ENCODE assay signal across 20 cellular contexts in the genomic region with DNA sequence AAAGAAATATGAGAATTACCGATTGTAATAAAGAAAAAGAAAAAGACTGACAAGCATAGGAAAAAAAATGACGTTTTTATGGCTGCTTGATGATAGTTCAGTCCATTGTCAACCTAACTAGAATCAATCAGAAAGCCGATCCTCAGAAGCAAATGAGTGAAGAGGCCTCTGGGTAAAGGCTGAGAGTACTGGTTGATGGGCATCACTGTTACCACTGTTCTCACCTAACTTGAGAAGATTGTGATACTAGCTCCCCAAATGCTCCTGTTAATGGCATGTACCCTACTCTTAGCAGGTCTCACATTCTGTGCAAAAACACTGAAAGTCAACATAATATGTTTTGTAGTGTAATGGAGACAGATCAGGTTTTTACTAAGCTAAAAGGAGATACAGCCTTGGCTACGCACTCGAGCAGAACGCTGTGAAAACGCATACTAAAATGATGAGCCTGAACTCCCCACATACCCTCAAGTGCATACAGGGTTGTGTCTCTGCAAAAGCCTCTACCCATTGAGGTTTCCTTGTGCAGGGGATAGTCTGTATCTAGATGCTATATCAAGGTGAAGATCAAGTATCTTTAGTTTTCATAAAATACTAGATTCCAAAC.
A peak's percentile ranks its signal among the peaks of the same experiment; 100 is the strongest.
DNase-seq lines count a peak whose midpoint lies in the region; ATAC-seq and TF ChIP-seq lines count a peak whose summit lies in the region.
"Had no signal": no experiment of that assay in that cellular context is flagged by ENCODE, and none has a peak within 500 bp of the region (broad histone marks: within the 10 kb centered on the region; RNA-seq: fewer than 3 reads in every experiment).

No MANE protein-coding gene starts in this region.

- 98% methylated on average over 7 of the region's 7 CpGs for WGBS in mesenchymal stem cell

- H3K36me3 Mint-ChIP-seq in CD8-positive, alpha-beta T cell, result peaks cover 4% of the 10 kb centered on the region
- H3K36me3 Mint-ChIP-seq in T-helper 17 cell (ENCODE audit: low read depth), result peaks cover 2% of the 10 kb centered on the region

- H3K36me3 ChIP-seq in CD8-positive, alpha-beta T cell (ENCODE audit: insufficient read depth, low read length), result no peaks in the 10 kb centered on the region
- peaks cover 0 to 3% of the 10 kb centered on the region in 2 experiments for H3K36me3 ChIP-seq in mesenchymal stem cell (ENCODE audit: control insufficient read depth in 1 of 2, insufficient read depth in 2 of 2, low read depth in 1 of 2, low read length in 2 of 2)
- H3K36me3 ChIP-seq: heart right ventricle, SJCRH30, thyroid gland had no signal

- H3K79me1 ChIP-seq in mesenchymal stem cell (replicated peaks; ENCODE audit: low read length, poor library complexity, severe bottlenecking), result peaks cover 11% of the 10 kb centered on the region

- H3K9me3 Mint-ChIP-seq in CD8-positive, alpha-beta T cell, result no peaks in the 10 kb centered on the region

- H3K27ac Mint-ChIP-seq in CD8-positive, alpha-beta T cell, result peak overlapping the region; percentile 94
- H3K27ac Mint-ChIP-seq in T-helper 17 cell, result no peak overlapping the region

- no peak overlapping the region for H3K4ac ChIP-seq in mesenchymal stem cell (ENCODE audit: low read depth in 1 of 2, low read length in 2 of 2)

- CTCF ChIA-PET in CD8-positive, alpha-beta T cell (lab: Charles Lee), result interaction anchor here (0.9 to 1.5 kb wide), 2 partner anchors 9 kb away, joined by 4 read pairs; no protein-coding TSS in a partner anchor

- no peak for ATAC-seq in CD8-positive, alpha-beta T cell
- peak; percentile 64 for ATAC-seq in GM18867 (IDR thresholded peaks at IDR 0.05; ENCODE audit: unreplicated experiment)
- no peak for ATAC-seq in T-helper 17 cell
- no peak for ATAC-seq in GM18502 (IDR thresholded peaks at IDR 0.05; ENCODE audit: poor library complexity, unreplicated experiment)
- ATAC-seq: esophagus mucosa, heart right ventricle had no signal

- peak overlapping the region; percentile 91 for H3K9ac ChIP-seq in mesenchymal stem cell (ENCODE audit: low read length)

- H3K4me3 Mint-ChIP-seq in CD8-positive, alpha-beta T cell, result peak overlapping the region; percentile 73
- H3K4me3 Mint-ChIP-seq in T-helper 17 cell, result peak overlapping the region; percentile 21

- H3K18ac ChIP-seq in mesenchymal stem cell (ENCODE audit: low read depth in 1 of 2, low read length in 2 of 2), result peak overlapping the region in 1 of 2 experiments; percentile 0

- H3K4me2 ChIP-seq in mesenchymal stem cell (ENCODE audit: low read length, poor library complexity, severe bottlenecking), result no peak overlapping the region

- H3K4me1 Mint-ChIP-seq in CD8-positive, alpha-beta T cell (ENCODE audit: low read depth), result peaks cover 28% of the 10 kb centered on the region
- H3K4me1 Mint-ChIP-seq in T-helper 17 cell, result peaks cover 16% of the 10 kb centered on the region

- no peaks in the 10 kb centered on the region for H3K27me3 ChIP-seq in CD8-positive, alpha-beta T cell (ENCODE audit: insufficient read depth, low read length)
- H3K27me3 ChIP-seq in mesenchymal stem cell (ENCODE audit: control insufficient read depth in 1 of 2, insufficient read depth in 1 of 2, low read length in 2 of 2), result no peaks in the 10 kb centered on the region
- H3K27me3 ChIP-seq: body of pancreas, heart right ventricle, SJCRH30, thyroid gland had no signal

- H2BK12ac ChIP-seq in mesenchymal stem cell (ENCODE audit: low read length in 2 of 2), result no peak overlapping the region

- no peak overlapping the region for H3K14ac ChIP-seq in mesenchymal stem cell (ENCODE audit: low read length in 2 of 2)

- no peak overlapping the region for H2AFZ ChIP-seq in mesenchymal stem cell (ENCODE audit: low read depth, low read length)

- no peak overlapping the region for H2BK5ac ChIP-seq in mesenchymal stem cell (ENCODE audit: low read depth, low read length, poor library complexity, severe bottlenecking)

- TF ChIP-seq CTCF in CD8-positive, alpha-beta T cell (IDR thresholded peaks at IDR 0.05), result no peak

- intact Hi-C loops in CD8-positive, alpha-beta T cell (cut with DNase I, micrococcal nuclease), result loop anchor here (5.0 to 10.0 kb wide), 2 partner anchors 165 to 622 kb away; no protein-coding TSS in a partner anchor

- H3K27me3 Mint-ChIP-seq in CD8-positive, alpha-beta T cell (ENCODE audit: low read depth), result no peaks in the 10 kb centered on the region
- no peaks in the 10 kb centered on the region for H3K27me3 Mint-ChIP-seq in T-helper 17 cell

- no peak for DNase-seq in CD8-positive, alpha-beta T cell
- DNase-seq in T-helper 17 cell (no peak), mesenchymal stem cell (no peak), RPMI8226 (no peak), DMS79 (lab: John Stamatoyannopoulos, UW) (no peak), SIG-M5 treated with dmso at 0.1 percent for 504 hours (lab: John Stamatoyannopoulos, UW; ENCODE audit: unreplicated experiment) (no peak)
- DNase-seq: body of pancreas, C1 segment of cervical spinal cord, dermis blood vessel endothelial cell, EL, GOT3, heart right ventricle, kidney glomerular epithelial cell, NCI-H1105 treated with DMSO at 0.1 percent for 48 hours, SJCRH30 had no signal

- no peaks in the 10 kb centered on the region for H3K9me3 ChIP-seq in CD8-positive, alpha-beta T cell (ENCODE audit: low read length)
- H3K9me3 ChIP-seq in T-helper 17 cell (ENCODE audit: control insufficient read depth, low read length, poor library complexity, severe bottlenecking), result no peaks in the 10 kb centered on the region
- no peaks in the 10 kb centered on the region for H3K9me3 ChIP-seq in mesenchymal stem cell (ENCODE audit: control insufficient read depth, low read length)
- H3K9me3 ChIP-seq: body of pancreas, heart right ventricle, SJCRH30, thyroid gland had no signal

- peak overlapping the region; percentile 54 for H2BK120ac ChIP-seq in mesenchymal stem cell (ENCODE audit: low read depth, low read length)

- H2BK15ac ChIP-seq in mesenchymal stem cell (ENCODE audit: low read depth, poor library complexity, severe bottlenecking), result no peak overlapping the region

- H2AK5ac ChIP-seq in mesenchymal stem cell (ENCODE audit: low read length, severe bottlenecking), result no peak overlapping the region

- H4K8ac ChIP-seq in mesenchymal stem cell (ENCODE audit: low read length), result no peak overlapping the region

- H3K23ac ChIP-seq in mesenchymal stem cell (ENCODE audit: low read length in 2 of 2), result no peak overlapping the region

- H3K27ac ChIP-seq in CD8-positive, alpha-beta T cell (ENCODE audit: low read depth, low read length), result no peak overlapping the region
- H3K27ac ChIP-seq in mesenchymal stem cell (ENCODE audit: low read length, poor library complexity, severe bottlenecking), result no peak overlapping the region
- H3K27ac ChIP-seq: SJCRH30 had no signal

- H3K4me1 ChIP-seq in CD8-positive, alpha-beta T cell (ENCODE audit: insufficient read depth, low read length), result peaks cover 39% of the 10 kb centered on the region
- peaks cover 5% of the 10 kb centered on the region for H3K4me1 ChIP-seq in mesenchymal stem cell (ENCODE audit: control insufficient read depth, insufficient read depth, low read depth, low read length)
- H3K4me1 ChIP-seq: SJCRH30 had no signal

- POLR2A ChIA-PET in CD8-positive, alpha-beta T cell (lab: Charles Lee), result interaction anchor here (1.0 kb wide), 1 partner anchor 30 kb away, joined by 3 read pairs; no protein-coding TSS in a partner anchor

- H3K4me3 ChIP-seq in CD8-positive, alpha-beta T cell (ENCODE audit: low read depth, low read length), result no peak overlapping the region
- no peak overlapping the region for H3K4me3 ChIP-seq in mesenchymal stem cell (ENCODE audit: insufficient read depth in 1 of 2, low read depth in 1 of 2, low read length in 2 of 2)
- H3K4me3 ChIP-seq: body of pancreas, K562, SJCRH30 had no signal

- H4K91ac ChIP-seq in mesenchymal stem cell (ENCODE audit: low read length), result no peak overlapping the region
